21 cellular contexts compared by ENCODE assay signal in genomic region chr3:109985942-109986555, GRCh38.
DNase-seq lines count a peak whose midpoint lies in the region; ATAC-seq and TF ChIP-seq lines count a peak whose summit lies in the region.
"Had no signal": no experiment of that assay in that cellular context is flagged by ENCODE, and none has a peak within 500 bp of the region (broad histone marks: within the 10 kb centered on the region; RNA-seq: fewer than 3 reads in every experiment).

No MANE protein-coding gene starts in this region.

- no peaks in the 10 kb centered on the region for H3K27me3 Mint-ChIP-seq in stimulated activated naive CD8-positive, alpha-beta T cell treated with anti-CD3 and anti-CD28 coated beads, Interleukin-15, amount 100 ng/mL, for 72 hours
- no peaks in the 10 kb centered on the region for H3K27me3 Mint-ChIP-seq in glutamatergic neuron (ENCODE audit: unreplicated experiment)
- H3K27me3 Mint-ChIP-seq in stimulated activated memory B cell treated with anti-CD40 and anti-IgM and Interleukin-4, amounts not matched to agents 10 μg/mL and 1 μg/mL and 100 μg/mL, for 72 hours = no peaks in the 10 kb centered on the region
- H3K27me3 Mint-ChIP-seq: activated naive CD8-positive, alpha-beta T cell treated with anti-CD3 and anti-CD28 coated beads for 36 hours; memory B cell; T-cell had no signal

- peak; percentile 70 for ATAC-seq in stimulated activated naive CD8-positive, alpha-beta T cell treated with anti-CD3 and anti-CD28 coated beads, Interleukin-15, amount 100 ng/mL, for 72 hours
- ATAC-seq in stimulated activated naive CD8-positive, alpha-beta T cell treated with anti-CD3 and anti-CD28 coated beads, Interleukin-15, Interleukin-2, amounts not matched to agents 100 U/mL and 50 U/mL, for 24 hours = no peak
- no peak for ATAC-seq in stimulated activated memory B cell treated with anti-CD40 and anti-IgM and Interleukin-4, amounts not matched to agents 10 μg/mL and 1 μg/mL and 100 μg/mL, for 72 hours
- ATAC-seq in psoas muscle = no peak
- ATAC-seq: T-cell, upper lobe of right lung had no signal

- no peaks in the 10 kb centered on the region for H3K36me3 Mint-ChIP-seq in glutamatergic neuron (ENCODE audit: unreplicated experiment)
- no peaks in the 10 kb centered on the region for H3K36me3 Mint-ChIP-seq in stimulated activated memory B cell treated with anti-CD40 and anti-IgM and Interleukin-4, amounts not matched to agents 10 μg/mL and 1 μg/mL and 100 μg/mL, for 72 hours
- H3K36me3 Mint-ChIP-seq: activated naive CD8-positive, alpha-beta T cell treated with anti-CD3 and anti-CD28 coated beads for 36 hours; memory B cell; T-cell had no signal

- TF ChIP-seq CTCF in glutamatergic neuron (IDR thresholded peaks at IDR 0.05; ENCODE audit: partially characterized antibody, unreplicated experiment) (no peak), psoas muscle (IDR thresholded peaks at IDR 0.05) (no peak)

- 76 to 79% (median 76%) methylated on average over 1 of the region's 1 CpG for WGBS in psoas muscle, 3 donors

- no peaks in the 10 kb centered on the region for H3K4me1 ChIP-seq in adipocyte (ENCODE audit: control insufficient read depth, insufficient read depth, low read length)
- no peaks in the 10 kb centered on the region for H3K4me1 ChIP-seq in psoas muscle
- H3K4me1 ChIP-seq: esophagus squamous epithelium, right atrium auricular region, upper lobe of right lung had no signal

- no peak overlapping the region for H3K9ac ChIP-seq in adipocyte (ENCODE audit: low read length)

- H3K27ac Mint-ChIP-seq in stimulated activated naive CD8-positive, alpha-beta T cell treated with anti-CD3 and anti-CD28 coated beads, Interleukin-15, amount 100 ng/mL, for 72 hours = no peak overlapping the region
- H3K27ac Mint-ChIP-seq in glutamatergic neuron (ENCODE audit: unreplicated experiment) = peak overlapping the region; percentile 28
- no peak overlapping the region for H3K27ac Mint-ChIP-seq in stimulated activated memory B cell treated with anti-CD40 and anti-IgM and Interleukin-4, amounts not matched to agents 10 μg/mL and 1 μg/mL and 100 μg/mL, for 72 hours
- H3K27ac Mint-ChIP-seq: activated naive CD8-positive, alpha-beta T cell treated with anti-CD3 and anti-CD28 coated beads for 36 hours; activated T-helper 1 cell treated with anti-CD3 and anti-CD28 coated beads, Interleukin-12 subunit alpha, Interleukin-12 subunit beta, Interleukin-2, Interleukin-4 antibody, amounts not matched to agents 30 ng/mL and 10 ng/mL and 1 ng/mL, durations not matched to agents 14 hours and 24 hours and 36 hours; memory B cell; T-cell had no signal

- no peak overlapping the region for H3K27ac ChIP-seq in psoas muscle
- H3K27ac ChIP-seq: C4-2B, esophagus squamous epithelium, right atrium auricular region, upper lobe of right lung had no signal

- H3K36me3 ChIP-seq in adipocyte (ENCODE audit: control insufficient read depth, insufficient read depth, low read length, severe bottlenecking) (no peaks in the 10 kb centered on the region), psoas muscle (ENCODE audit: insufficient read depth in 1 of 2, low read depth in 1 of 2) (no peaks in the 10 kb centered on the region)
- H3K36me3 ChIP-seq: esophagus squamous epithelium, right atrium auricular region, upper lobe of right lung had no signal

- intact Hi-C loops in psoas muscle (cut with DNase I) = no loop called here

- no peak overlapping the region for H3K4me3 ChIP-seq in adipocyte (ENCODE audit: low read length)
- no peak overlapping the region for H3K4me3 ChIP-seq in psoas muscle
- H3K4me3 ChIP-seq: esophagus squamous epithelium, right atrium auricular region, upper lobe of right lung had no signal

- no peaks in the 10 kb centered on the region for H3K4me1 Mint-ChIP-seq in stimulated activated naive CD8-positive, alpha-beta T cell treated with anti-CD3 and anti-CD28 coated beads, Interleukin-15, amount 100 ng/mL, for 72 hours
- H3K4me1 Mint-ChIP-seq in glutamatergic neuron (ENCODE audit: low read depth, unreplicated experiment) = peaks cover 6% of the 10 kb centered on the region
- H3K4me1 Mint-ChIP-seq in stimulated activated memory B cell treated with anti-CD40 and anti-IgM and Interleukin-4, amounts not matched to agents 10 μg/mL and 1 μg/mL and 100 μg/mL, for 72 hours = no peaks in the 10 kb centered on the region
- H3K4me1 Mint-ChIP-seq: activated naive CD8-positive, alpha-beta T cell treated with anti-CD3 and anti-CD28 coated beads for 36 hours; memory B cell; T-cell had no signal

- no peaks in the 10 kb centered on the region for H3K9me3 Mint-ChIP-seq in stimulated activated naive CD8-positive, alpha-beta T cell treated with anti-CD3 and anti-CD28 coated beads, Interleukin-15, amount 100 ng/mL, for 72 hours
- H3K9me3 Mint-ChIP-seq in glutamatergic neuron (ENCODE audit: unreplicated experiment) = no peaks in the 10 kb centered on the region
- no peaks in the 10 kb centered on the region for H3K9me3 Mint-ChIP-seq in stimulated activated memory B cell treated with anti-CD40 and anti-IgM and Interleukin-4, amounts not matched to agents 10 μg/mL and 1 μg/mL and 100 μg/mL, for 72 hours
- H3K9me3 Mint-ChIP-seq: activated naive CD8-positive, alpha-beta T cell treated with anti-CD3 and anti-CD28 coated beads for 36 hours; activated T-helper 1 cell treated with anti-CD3 and anti-CD28 coated beads, Interleukin-12 subunit alpha, Interleukin-12 subunit beta, Interleukin-2, Interleukin-4 antibody, amounts not matched to agents 30 ng/mL and 10 ng/mL and 1 ng/mL, durations not matched to agents 14 hours and 24 hours and 36 hours; T-cell had no signal

- H3K9me3 ChIP-seq in adipocyte (ENCODE audit: control insufficient read depth, low read length) (no peaks in the 10 kb centered on the region), psoas muscle (no peaks in the 10 kb centered on the region)
- H3K9me3 ChIP-seq: esophagus squamous epithelium, right atrium auricular region, upper lobe of right lung had no signal

- no peak overlapping the region for H3K4me3 Mint-ChIP-seq in stimulated activated naive CD8-positive, alpha-beta T cell treated with anti-CD3 and anti-CD28 coated beads, Interleukin-15, amount 100 ng/mL, for 72 hours
- no peak overlapping the region for H3K4me3 Mint-ChIP-seq in glutamatergic neuron (ENCODE audit: unreplicated experiment)
- H3K4me3 Mint-ChIP-seq in stimulated activated memory B cell treated with anti-CD40 and anti-IgM and Interleukin-4, amounts not matched to agents 10 μg/mL and 1 μg/mL and 100 μg/mL, for 72 hours = no peak overlapping the region
- H3K4me3 Mint-ChIP-seq: activated naive CD8-positive, alpha-beta T cell treated with anti-CD3 and anti-CD28 coated beads for 36 hours; activated T-helper 1 cell treated with anti-CD3 and anti-CD28 coated beads, Interleukin-12 subunit alpha, Interleukin-12 subunit beta, Interleukin-2, Interleukin-4 antibody, amounts not matched to agents 30 ng/mL and 10 ng/mL and 1 ng/mL, durations not matched to agents 14 hours and 24 hours and 36 hours; memory B cell; T-cell had no signal

- no peak for DNase-seq in stimulated activated naive CD8-positive, alpha-beta T cell treated with anti-CD3 and anti-CD28 coated beads, Interleukin-15, amount 100 ng/mL, for 72 hours
- DNase-seq in stimulated activated naive CD8-positive, alpha-beta T cell treated with anti-CD3 and anti-CD28 coated beads, Interleukin-15, Interleukin-2, amounts not matched to agents 100 U/mL and 50 U/mL, for 24 hours = no peak
- DNase-seq in adipocyte (ENCODE audit: low read depth) = peak; percentile 1
- DNase-seq in glutamatergic neuron = no peak
- no peak for DNase-seq in OCI-M2 (lab: John Stamatoyannopoulos, UW; ENCODE audit: unreplicated experiment)
- no peak for DNase-seq in psoas muscle
- DNase-seq: activated CD4-positive, alpha-beta T cell treated with anti-CD3 and anti-CD28 coated beads for 1 hour; activated naive CD8-positive, alpha-beta T cell treated with anti-CD3 and anti-CD28 coated beads for 36 hours; effector CD8-positive, alpha-beta T cell; esophagus squamous epithelium; Karpas-422; NCI-H187 treated with DMSO at 0.1 percent for 48 hours; NCI-H345; NCI-H82; T-cell; upper lobe of right lung had no signal

- H3K27me3 ChIP-seq in adipocyte (replicated peaks; ENCODE audit: control insufficient read depth, insufficient read depth, low read length) = no peaks in the 10 kb centered on the region
- H3K27me3 ChIP-seq in psoas muscle (ENCODE audit: insufficient read depth in 3 of 3, low read length in 2 of 3) = no peaks in the 10 kb centered on the region
- H3K27me3 ChIP-seq: esophagus squamous epithelium, right atrium auricular region, upper lobe of right lung had no signal
